ENCODE assay signal across 8 cellular contexts in genomic region chr20:25000268-25000801, GRCh38. TPM values are rescaled to one million over a fixed set of nuclear protein-coding genes. Genes with fewer than 3 reads are reported as not detected.
DNase-seq lines count a peak whose midpoint lies in the region; ATAC-seq and TF ChIP-seq lines count a peak whose summit lies in the region.

No MANE protein-coding gene starts in this region.

- no peak overlapping the region for H3K4me3 Mint-ChIP-seq in naive thymus-derived CD8-positive, alpha-beta T cell
- no peak overlapping the region for H3K4me3 Mint-ChIP-seq in natural killer cell treated with Interleukin-12 subunit alpha and Interleukin-12 subunit beta and Interleukin-15 and Interleukin-18, amount 100 ng/mL, for 72 hours
- no peak overlapping the region for H3K4me3 Mint-ChIP-seq in natural killer cell

- H3K27ac Mint-ChIP-seq in naive thymus-derived CD8-positive, alpha-beta T cell = no peak overlapping the region
- no peak overlapping the region for H3K27ac Mint-ChIP-seq in natural killer cell treated with Interleukin-12 subunit alpha and Interleukin-12 subunit beta and Interleukin-15 and Interleukin-18, amount 100 ng/mL, for 72 hours
- peak overlapping the region in 1 of 2 donors; percentile 16 for H3K27ac Mint-ChIP-seq in natural killer cell

- H3K9me3 Mint-ChIP-seq in naive thymus-derived CD8-positive, alpha-beta T cell = no peaks in the 10 kb centered on the region
- no peaks in the 10 kb centered on the region for H3K9me3 Mint-ChIP-seq in natural killer cell treated with Interleukin-12 subunit alpha and Interleukin-12 subunit beta and Interleukin-15 and Interleukin-18, amount 100 ng/mL, for 72 hours
- no peaks in the 10 kb centered on the region for H3K9me3 Mint-ChIP-seq in natural killer cell

- peak; percentile 87 for DNase-seq in Caki2 (ENCODE audit: low read depth)
- peak; percentile 64 for DNase-seq in NCI-H2029 treated with DMSO at 0.1 percent for 48 hours (lab: John Stamatoyannopoulos, UW)
- peak; percentile 86 to 90 for DNase-seq in erythroblast (lab: John Stamatoyannopoulos, UW)
- peak; percentile 77 for DNase-seq in posterior vena cava (ENCODE audit: low spot score)
- DNase-seq in H7 = no peak
- no peak for DNase-seq in naive thymus-derived CD8-positive, alpha-beta T cell
- DNase-seq in natural killer cell treated with Interleukin-12 subunit alpha and Interleukin-12 subunit beta and Interleukin-15 and Interleukin-18, amount 100 ng/mL, for 72 hours (ENCODE audit: low spot score) = no peak
- DNase-seq in natural killer cell = no peak

- in situ Hi-C loops in Caki2 (cut with HindIII; ENCODE audit: low pct_unique_long_range_greater_than_20kb, low sequenced_read_pairs) = no loop called here

- peak; percentile 38 for TF ChIP-seq POLR2A in erythroblast (IDR thresholded peaks at IDR 0.05; ENCODE audit: low read length)

- no peaks in the 10 kb centered on the region for H3K27me3 Mint-ChIP-seq in naive thymus-derived CD8-positive, alpha-beta T cell
- H3K27me3 Mint-ChIP-seq in natural killer cell treated with Interleukin-12 subunit alpha and Interleukin-12 subunit beta and Interleukin-15 and Interleukin-18, amount 100 ng/mL, for 72 hours = no peaks in the 10 kb centered on the region
- H3K27me3 Mint-ChIP-seq in natural killer cell (ENCODE audit: low read depth in 2 of 2) = no peaks in the 10 kb centered on the region

- POLR2A ChIA-PET in naive thymus-derived CD8-positive, alpha-beta T cell (lab: Charles Lee) = interaction anchor here (0.9 kb wide), 1 partner anchor 56 kb away, joined by 3 read pairs; no protein-coding TSS in a partner anchor

- no peak for ATAC-seq in naive thymus-derived CD8-positive, alpha-beta T cell
- ATAC-seq in natural killer cell treated with Interleukin-12 subunit alpha and Interleukin-12 subunit beta and Interleukin-15 and Interleukin-18, amount 100 ng/mL, for 72 hours = no peak
- no peak for ATAC-seq in natural killer cell

- peaks cover 5 to 28% (median 23%) of the 10 kb centered on the region in 3 donors for H3K36me3 Mint-ChIP-seq in naive thymus-derived CD8-positive, alpha-beta T cell
- H3K36me3 Mint-ChIP-seq in natural killer cell treated with Interleukin-12 subunit alpha and Interleukin-12 subunit beta and Interleukin-15 and Interleukin-18, amount 100 ng/mL, for 72 hours = peaks cover 6% of the 10 kb centered on the region
- H3K36me3 Mint-ChIP-seq in natural killer cell = peaks cover 6% of the 10 kb centered on the region

- H3K36me3 ChIP-seq in H7 (replicated peaks; ENCODE audit: control insufficient read depth, insufficient read depth, low read length) = no peaks in the 10 kb centered on the region

- peaks cover 2% of the 10 kb centered on the region; the same call in 1 of the 2 replicates for H3K27me3 ChIP-seq in H7 (ENCODE audit: control insufficient read depth, insufficient read depth, low read length)

- intact Hi-C loops in posterior vena cava (cut with DNase I) = no loop called here
- intact Hi-C loops in natural killer cell (cut with micrococcal nuclease) = no loop called here

- H3K4me1 Mint-ChIP-seq in naive thymus-derived CD8-positive, alpha-beta T cell = peaks cover 0 to 2% (median under 1%) of the 10 kb centered on the region in 4 donors
- peaks cover 2 to 4% of the 10 kb centered on the region in 2 donors for H3K4me1 Mint-ChIP-seq in natural killer cell treated with Interleukin-12 subunit alpha and Interleukin-12 subunit beta and Interleukin-15 and Interleukin-18, amount 100 ng/mL, for 72 hours (ENCODE audit: low read depth in 2 of 2)
- peaks cover under 1 to 10% of the 10 kb centered on the region in 2 donors for H3K4me1 Mint-ChIP-seq in natural killer cell

- no peak overlapping the region for H3K4me3 ChIP-seq in H7 (ENCODE audit: insufficient read depth, low read depth, low read length)

- no peak for TF ChIP-seq CTCF in natural killer cell (IDR thresholded peaks at IDR 0.05)

RNA-seq across cellular contexts. Expression of gene APMAP, which starts 7.8 kb away (rescaled TPM):
- total RNA-seq in Caki2 (2014; rRNA removed; shearing (Covaris generic); ENCODE audit: low replicate concordance) = 130 and 132 TPM in 2 replicates
- 10 to 100 TPM; 32.7 to 45.6 TPM for total RNA-seq in posterior vena cava
- 63.5 and 69.0 TPM in 2 replicates for total RNA-seq in H7 (2014; rRNA removed; shearing (Covaris generic))
- total RNA-seq in naive thymus-derived CD8-positive, alpha-beta T cell = 10 to 100 TPM; 46.0 to 46.2 TPM
- polyA plus RNA-seq in naive thymus-derived CD8-positive, alpha-beta T cell = 100 to 1,000 TPM in 1 of 3 donors, 10 to 100 TPM in 2; 74.5 to 234 (median 81.7) TPM
- 100 to 1,000 TPM; 109 to 206 TPM for total RNA-seq in natural killer cell treated with Interleukin-12 subunit alpha and Interleukin-12 subunit beta and Interleukin-15 and Interleukin-18, amount 100 ng/mL, for 72 hours
- 100 to 1,000 TPM; 205 to 212 (median 207) TPM for total RNA-seq in natural killer cell

RNA-seq across cellular contexts. Expression of gene CST7, which starts 51.3 kb away (rescaled TPM):
- not detected in 2 replicates for total RNA-seq in Caki2 (2014; rRNA removed; shearing (Covaris generic); ENCODE audit: low replicate concordance)
- 1 to 10 TPM; 2.5 to 3.4 TPM for total RNA-seq in posterior vena cava
- not detected in 2 replicates for total RNA-seq in H7 (2014; rRNA removed; shearing (Covaris generic))
- 1 to 10 TPM; 5.5 to 6.6 TPM for total RNA-seq in naive thymus-derived CD8-positive, alpha-beta T cell
- polyA plus RNA-seq in naive thymus-derived CD8-positive, alpha-beta T cell = 100 to 1,000 TPM in 1 of 3 donors, 10 to 100 TPM in 2; 13.3 to 581 (median 21.3) TPM
- total RNA-seq in natural killer cell treated with Interleukin-12 subunit alpha and Interleukin-12 subunit beta and Interleukin-15 and Interleukin-18, amount 100 ng/mL, for 72 hours = 100 to 1,000 TPM in 1 of 2 donors, 10 to 100 TPM in 1; 77.8 to 129 TPM
- total RNA-seq in natural killer cell = 100 to 1,000 TPM; 590 to 700 (median 619) TPM

RNA-seq across cellular contexts. Expression of gene ACSS1, which starts 57.6 kb away (rescaled TPM):
- total RNA-seq in Caki2 (2014; rRNA removed; shearing (Covaris generic); ENCODE audit: low replicate concordance) = 17.6 and 18.0 TPM in 2 replicates
- total RNA-seq in posterior vena cava (10 to 100 TPM; 11.6 to 12.2 TPM), natural killer cell (10 to 100 TPM; 46.3 to 67.4 (median 57.4) TPM)
- not detected in 2 replicates for total RNA-seq in H7 (2014; rRNA removed; shearing (Covaris generic))
- total RNA-seq in naive thymus-derived CD8-positive, alpha-beta T cell = 10 to 100 TPM; 56.7 to 57.8 TPM
- polyA plus RNA-seq in naive thymus-derived CD8-positive, alpha-beta T cell = 10 to 100 TPM; 45.2 to 48.2 (median 46.7) TPM
- 1 to 10 TPM; 5.8 to 7.6 TPM for total RNA-seq in natural killer cell treated with Interleukin-12 subunit alpha and Interleukin-12 subunit beta and Interleukin-15 and Interleukin-18, amount 100 ng/mL, for 72 hours

Comparison
In these comparisons a context has a peak if more than half of its experiments do, and no peak if none do; other contexts are left out.
1. DNase-seq: peak in Caki2 (single experiment), NCI-H2029 treated with DMSO at 0.1 percent for 48 hours (single experiment), erythroblast (2 of 2) and posterior vena cava (single experiment); none in H7 (single experiment), naive thymus-derived CD8-positive, alpha-beta T cell (0 of 10), natural killer cell treated with Interleukin-12 subunit alpha and Interleukin-12 subunit beta and Interleukin-15 and Interleukin-18, amount 100 ng/mL, for 72 hours (single experiment) and natural killer cell (single experiment).
2. RNA of gene CST7, which starts 51.3 kb away (total RNA-seq): 590 to 700 TPM in natural killer cell and 77.8 to 129 TPM in natural killer cell treated with Interleukin-12 subunit alpha and Interleukin-12 subunit beta and Interleukin-15 and Interleukin-18, amount 100 ng/mL, for 72 hours; 5.5 to 6.6 TPM in naive thymus-derived CD8-positive, alpha-beta T cell, 2.5 to 3.4 TPM in posterior vena cava, not detected in Caki2 and not detected in H7; every median in the first group is over 10 times any median in the second.